Comparison of ENCODE assay signal across 8 cellular contexts in the genomic region with DNA sequence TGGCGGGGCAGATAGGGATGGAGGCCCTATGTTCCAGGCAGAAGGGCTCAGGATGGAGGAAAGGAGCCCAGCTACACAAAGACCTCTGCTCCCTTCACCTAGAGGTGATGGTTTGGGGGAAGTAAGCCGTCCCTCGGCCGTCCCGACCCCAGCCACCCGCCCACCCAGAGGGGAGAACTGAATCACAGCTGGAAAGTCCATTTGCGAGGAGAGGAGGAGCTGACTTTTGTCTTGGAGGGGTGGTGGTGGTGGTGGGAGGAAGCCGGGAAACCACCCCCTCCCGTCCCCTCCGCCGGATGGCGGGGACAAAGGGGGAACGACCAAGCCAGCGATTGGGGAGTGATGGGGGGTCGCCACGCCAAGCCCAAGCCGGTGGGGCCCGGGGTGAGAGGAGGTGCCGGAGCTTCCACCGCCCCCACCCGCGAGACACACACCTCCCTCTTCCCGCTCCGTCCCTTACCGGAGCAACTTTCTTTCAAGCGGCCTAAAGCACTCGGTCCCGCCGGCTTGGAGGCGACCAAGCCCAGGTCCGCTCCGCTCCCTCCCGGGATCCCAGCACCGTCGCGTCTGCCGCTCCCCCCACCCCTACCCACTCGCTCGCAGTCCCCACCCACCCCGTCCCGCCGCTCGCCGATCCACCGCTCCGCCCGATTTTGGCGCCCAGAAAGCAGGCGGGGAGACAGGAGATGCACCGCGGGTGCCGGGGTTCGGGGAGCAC. TPM values are rescaled to one million over a fixed set of nuclear protein-coding genes. Genes with fewer than 3 reads are reported as not detected.
DNase-seq lines count a peak whose midpoint lies in the region; TF ChIP-seq lines count a peak whose summit lies in the region.

No MANE protein-coding gene starts in this region.

- POLR2A ChIA-PET in activated CD4-positive, alpha-beta T cell treated with anti-CD3 and anti-CD28 coated beads, Interleukin-2, amount 10 ng/mL, durations not matched to agents 7 days and 5 days (lab: Charles Lee) = interaction anchor here (1.6 kb wide), 1 partner anchor 32 kb away, joined by 4 read pairs; no protein-coding TSS in a partner anchor

- H3K4me3 Mint-ChIP-seq in CD14-positive monocyte = peak overlapping the region; percentile 96 to 98
- H3K4me3 Mint-ChIP-seq in activated CD4-positive, alpha-beta T cell treated with anti-CD3 and anti-CD28 coated beads, Interleukin-2, amount 10 ng/mL, durations not matched to agents 7 days and 5 days = peak overlapping the region; percentile 99

- no peaks in the 10 kb centered on the region for H3K9me3 ChIP-seq in mucosa of rectum (ENCODE audit: control insufficient read depth in 2 of 2, low read length in 2 of 2)

- peaks cover 62 to 66% of the 10 kb centered on the region in 2 donors for H3K4me1 ChIP-seq in mucosa of rectum (ENCODE audit: control insufficient read depth in 2 of 2, insufficient read depth in 2 of 2, low read length in 2 of 2)

- H3K27ac ChIP-seq in mucosa of rectum (ENCODE audit: low read depth in 2 of 2, low read length in 2 of 2) = peak overlapping the region; percentile 87 to 94

- peak overlapping the region; percentile 91 to 99 (median 96) for H3K27ac Mint-ChIP-seq in CD14-positive monocyte
- peak overlapping the region; percentile 87 for H3K27ac Mint-ChIP-seq in activated CD4-positive, alpha-beta T cell treated with anti-CD3 and anti-CD28 coated beads, Interleukin-2, amount 10 ng/mL, durations not matched to agents 7 days and 5 days

- H3K36me3 ChIP-seq in mucosa of rectum (ENCODE audit: control insufficient read depth in 2 of 2, insufficient read depth in 2 of 2, low read length in 2 of 2) = peaks cover 0 to 7% of the 10 kb centered on the region in 2 donors

- peaks cover 69% of the 10 kb centered on the region for H3K4me1 Mint-ChIP-seq in CD14-positive monocyte
- H3K4me1 Mint-ChIP-seq in activated CD4-positive, alpha-beta T cell treated with anti-CD3 and anti-CD28 coated beads, Interleukin-2, amount 10 ng/mL, durations not matched to agents 7 days and 5 days = peaks cover 70% of the 10 kb centered on the region

- H3K27me3 Mint-ChIP-seq in CD14-positive monocyte (ENCODE audit: low read depth in 3 of 3) = peaks cover 0 to 8% (median 3%) of the 10 kb centered on the region in 3 donors
- no peaks in the 10 kb centered on the region for H3K27me3 Mint-ChIP-seq in activated CD4-positive, alpha-beta T cell treated with anti-CD3 and anti-CD28 coated beads, Interleukin-2, amount 10 ng/mL, durations not matched to agents 7 days and 5 days

- H3K9ac ChIP-seq in mucosa of rectum (ENCODE audit: low read depth in 1 of 2, low read length in 2 of 2) = peak overlapping the region; percentile 82 to 83

- intact Hi-C loops in CD14-positive monocyte (cut with micrococcal nuclease) = loop anchor here in 1 of 2 donors (2.0 kb wide), 1 partner anchor 15 kb away; no protein-coding TSS in a partner anchor

- H3K36me3 Mint-ChIP-seq in CD14-positive monocyte = peaks cover 34 to 51% of the 10 kb centered on the region in 2 donors
- H3K36me3 Mint-ChIP-seq in activated CD4-positive, alpha-beta T cell treated with anti-CD3 and anti-CD28 coated beads, Interleukin-2, amount 10 ng/mL, durations not matched to agents 7 days and 5 days (ENCODE audit: low read depth) = peaks cover 48% of the 10 kb centered on the region

- H3K4me3 ChIP-seq in mucosa of rectum (ENCODE audit: low read length in 2 of 2) = peak overlapping the region; percentile 83 to 84

- H3K9me3 Mint-ChIP-seq in CD14-positive monocyte = no peaks in the 10 kb centered on the region
- H3K9me3 Mint-ChIP-seq in activated CD4-positive, alpha-beta T cell treated with anti-CD3 and anti-CD28 coated beads, Interleukin-2, amount 10 ng/mL, durations not matched to agents 7 days and 5 days = no peaks in the 10 kb centered on the region

- DNase-seq in CD14-positive monocyte (ENCODE audit: low spot score) (no peak), HT-29 (ENCODE audit: low spot score) (peak; percentile 30), ecto neural progenitor cell (ENCODE audit: low spot score) (peak; percentile 76), COLO829 (ENCODE audit: low spot score) (no peak), KG1 (lab: John Stamatoyannopoulos, UW) (no peak)
- DNase-seq in activated CD4-positive, alpha-beta T cell treated with anti-CD3 and anti-CD28 coated beads, Interleukin-2, amount 10 ng/mL, durations not matched to agents 7 days and 5 days = no peak
- DNase-seq in stimulated activated CD8-positive, alpha-beta memory T cell treated with anti-CD3 and anti-CD28 coated beads, Interleukin-7, amount 100 ng/mL, for 24 hours (ENCODE audit: low read depth) = peak; percentile 35

- TF ChIP-seq CTCF in CD14-positive monocyte (IDR thresholded peaks at IDR 0.05) = no peak

- CTCF ChIA-PET in activated CD4-positive, alpha-beta T cell treated with anti-CD3 and anti-CD28 coated beads, Interleukin-2, amount 10 ng/mL, durations not matched to agents 7 days and 5 days (lab: Charles Lee) = interaction anchor here (0.6 to 5.0 kb wide), 16 partner anchors 11 to 727 kb away, joined by 3 to 38 read pairs (median 4); partner anchors contain the start of gene KHDC4

- no peaks in the 10 kb centered on the region for H3K27me3 ChIP-seq in mucosa of rectum (ENCODE audit: control insufficient read depth in 2 of 2, insufficient read depth in 2 of 2, low read length in 2 of 2)

RNA-seq across cellular contexts. Expression of gene ARHGEF2, which starts 0.6 kb away (rescaled TPM):
- 10 to 100 TPM; 15.4 to 18.6 TPM for polyA plus RNA-seq in CD14-positive monocyte
- 150 and 179 TPM in 2 replicates for total RNA-seq in HT-29 (2014; rRNA removed; shearing (Covaris generic))
- total RNA-seq in activated CD4-positive, alpha-beta T cell treated with anti-CD3 and anti-CD28 coated beads, Interleukin-2, amount 10 ng/mL, durations not matched to agents 7 days and 5 days = 100 to 1,000 TPM; 157 to 191 TPM

RNA-seq across cellular contexts. Expression of gene RXFP4, which starts 36.3 kb away (rescaled TPM):
- not detected for polyA plus RNA-seq in CD14-positive monocyte
- 0.47 and 3.1 TPM in 2 replicates for total RNA-seq in HT-29 (2014; rRNA removed; shearing (Covaris generic))
- not detected for total RNA-seq in activated CD4-positive, alpha-beta T cell treated with anti-CD3 and anti-CD28 coated beads, Interleukin-2, amount 10 ng/mL, durations not matched to agents 7 days and 5 days

RNA-seq across cellular contexts. Expression of gene SSR2, which starts 43.0 kb away (rescaled TPM):
- polyA plus RNA-seq in CD14-positive monocyte = 100 to 1,000 TPM; 374 to 414 TPM
- total RNA-seq in HT-29 (2014; rRNA removed; shearing (Covaris generic)) = 227 and 261 TPM in 2 replicates
- 100 to 1,000 TPM; 235 to 273 TPM for total RNA-seq in activated CD4-positive, alpha-beta T cell treated with anti-CD3 and anti-CD28 coated beads, Interleukin-2, amount 10 ng/mL, durations not matched to agents 7 days and 5 days

RNA-seq across cellular contexts. Expression of gene KHDC4, which starts 43.6 kb away (rescaled TPM):
- 1 to 10 TPM; 3.4 to 3.5 TPM for polyA plus RNA-seq in CD14-positive monocyte
- 44.4 and 53.6 TPM in 2 replicates for total RNA-seq in HT-29 (2014; rRNA removed; shearing (Covaris generic))
- 10 to 100 TPM; 66.3 to 67.3 TPM for total RNA-seq in activated CD4-positive, alpha-beta T cell treated with anti-CD3 and anti-CD28 coated beads, Interleukin-2, amount 10 ng/mL, durations not matched to agents 7 days and 5 days

Comparison
In these comparisons a context has a peak if more than half of its experiments do, and no peak if none do; other contexts are left out.
1. DNase-seq: peak in HT-29 (single experiment), ecto neural progenitor cell (single experiment) and stimulated activated CD8-positive, alpha-beta memory T cell treated with anti-CD3 and anti-CD28 coated beads, Interleukin-7, amount 100 ng/mL, for 24 hours (single experiment); none in CD14-positive monocyte (single experiment), activated CD4-positive, alpha-beta T cell treated with anti-CD3 and anti-CD28 coated beads, Interleukin-2, amount 10 ng/mL, durations not matched to agents 7 days and 5 days (single experiment), COLO829 (single experiment) and KG1 (single experiment).